ENCODE assay signal across 1 cellular context in the genomic region with DNA sequence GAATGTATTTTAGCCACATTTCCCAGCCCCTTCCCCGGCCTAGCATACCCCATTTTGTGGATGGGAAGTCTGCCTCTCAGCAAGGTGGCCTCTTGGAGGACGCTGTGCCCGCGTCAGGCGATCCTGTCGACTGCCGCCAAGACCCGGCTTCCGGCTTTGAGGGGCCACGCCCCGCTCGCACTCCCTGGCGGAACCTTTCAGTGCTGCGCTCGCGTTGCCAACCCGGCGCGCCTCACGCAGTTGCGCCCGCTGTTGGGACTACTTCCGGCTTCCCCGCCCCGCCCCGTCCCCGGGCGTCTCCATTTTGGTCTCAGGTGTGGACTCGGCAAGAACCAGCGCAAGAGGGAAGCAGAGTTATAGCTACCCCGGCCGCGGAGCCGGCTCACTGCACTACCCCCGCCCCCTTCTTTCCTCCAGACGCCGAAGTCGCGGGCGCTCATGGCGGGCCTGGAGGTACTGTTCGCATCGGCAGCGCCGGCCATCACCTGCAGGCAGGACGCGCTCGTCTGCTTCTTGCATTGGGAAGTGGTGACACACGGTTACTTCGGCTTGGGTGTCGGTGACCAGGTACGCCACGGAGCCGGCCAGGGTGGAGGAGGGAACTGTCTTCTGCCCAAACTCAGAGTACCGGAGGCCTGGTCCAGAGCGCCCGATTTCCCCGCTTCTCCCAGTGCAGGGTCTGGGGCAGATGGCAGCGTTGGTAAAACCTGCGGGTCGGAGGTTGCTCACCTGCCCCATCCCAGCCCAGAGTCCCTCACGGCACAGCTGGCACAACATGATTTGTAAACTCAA.
A peak's percentile ranks its signal among the peaks of the same experiment; 100 is the strongest.
TF ChIP-seq lines count a peak whose summit lies in the region.

A gene with protein sequence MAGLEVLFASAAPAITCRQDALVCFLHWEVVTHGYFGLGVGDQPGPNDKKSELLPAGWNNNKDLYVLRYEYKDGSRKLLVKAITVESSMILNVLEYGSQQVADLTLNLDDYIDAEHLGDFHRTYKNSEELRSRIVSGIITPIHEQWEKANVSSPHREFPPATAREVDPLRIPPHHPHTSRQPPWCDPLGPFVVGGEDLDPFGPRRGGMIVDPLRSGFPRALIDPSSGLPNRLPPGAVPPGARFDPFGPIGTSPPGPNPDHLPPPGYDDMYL (plus strand): TSS at position 267 of the 792 bp plus-strand sequence. CDS start 172 bp downstream, at position 439.

TF ChIP-seq in GM12878, 131 proteins besides CTCF, POLR2A, EP300 and RAD21 (continued from another document and continues in another):
- TF ChIP-seq, protein P1, sequence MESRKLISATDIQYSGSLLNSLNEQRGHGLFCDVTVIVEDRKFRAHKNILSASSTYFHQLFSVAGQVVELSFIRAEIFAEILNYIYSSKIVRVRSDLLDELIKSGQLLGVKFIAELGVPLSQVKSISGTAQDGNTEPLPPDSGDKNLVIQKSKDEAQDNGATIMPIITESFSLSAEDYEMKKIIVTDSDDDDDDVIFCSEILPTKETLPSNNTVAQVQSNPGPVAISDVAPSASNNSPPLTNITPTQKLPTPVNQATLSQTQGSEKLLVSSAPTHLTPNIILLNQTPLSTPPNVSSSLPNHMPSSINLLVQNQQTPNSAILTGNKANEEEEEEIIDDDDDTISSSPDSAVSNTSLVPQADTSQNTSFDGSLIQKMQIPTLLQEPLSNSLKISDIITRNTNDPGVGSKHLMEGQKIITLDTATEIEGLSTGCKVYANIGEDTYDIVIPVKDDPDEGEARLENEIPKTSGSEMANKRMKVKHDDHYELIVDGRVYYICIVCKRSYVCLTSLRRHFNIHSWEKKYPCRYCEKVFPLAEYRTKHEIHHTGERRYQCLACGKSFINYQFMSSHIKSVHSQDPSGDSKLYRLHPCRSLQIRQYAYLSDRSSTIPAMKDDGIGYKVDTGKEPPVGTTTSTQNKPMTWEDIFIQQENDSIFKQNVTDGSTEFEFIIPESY (IDR thresholded peaks at IDR 0.05): no peak
- TF ChIP-seq KDM1A (IDR thresholded peaks at IDR 0.05; ENCODE audit: borderline replicate concordance) (no peak), ZNF24 (IDR thresholded peaks at IDR 0.05) (peak; percentile 84), NFYA (IDR thresholded peaks at IDR 0.05; ENCODE audit: borderline replicate concordance, low read depth, low read length) (no peak), SP1 (IDR thresholded peaks at IDR 0.05; ENCODE audit: low read depth, low read length) (peak; percentile 92), BCL11A (IDR thresholded peaks at IDR 0.05; ENCODE audit: low read depth, low read length) (no peak), SREBF2 (IDR thresholded peaks at IDR 0.05; ENCODE audit: low read length) (0 out of 2 replicates have a peak, but pooled peaks have one; percentile 57), NR2C1 (IDR thresholded peaks at IDR 0.05) (peak; percentile 95), ETV6 (conservative IDR thresholded peaks at IDR 0.05 in 1 of 2, IDR thresholded peaks at IDR 0.05 in 1 of 2; ENCODE audit: borderline replicate concordance in 1 of 2, low read depth in 1 of 2) (peak in 1 of 2 experiments; percentile 49; a peak in 1 of 4 replicates), EGR1 (IDR thresholded peaks at IDR 0.05; ENCODE audit: borderline replicate concordance in 1 of 2, low read depth in 2 of 2, low read length in 2 of 2) (peak; percentile 50 to 68; a peak in 1 of 3 replicates), NR2C2 (IDR thresholded peaks at IDR 0.05; ENCODE audit: borderline replicate concordance, control insufficient read depth, insufficient read length, low read depth) (no peak), WRNIP1 (IDR thresholded peaks at IDR 0.05; ENCODE audit: borderline replicate concordance, low read depth, low read length) (0 out of 2 replicates have a peak, but pooled peaks have one; percentile 19), POLR2AphosphoS5 (IDR thresholded peaks at IDR 0.05; ENCODE audit: low read length) (peak; percentile 95), NFIC (IDR thresholded peaks at IDR 0.05; ENCODE audit: low read depth, low read length) (no peak), NRF1 (conservative IDR thresholded peaks at IDR 0.05; ENCODE audit: low read depth, low read length) (no peak), IKZF2 (IDR thresholded peaks at IDR 0.05) (peak in 1 of 2 experiments; percentile 64; a peak in 2 of 4 replicates), SMARCA5 (IDR thresholded peaks at IDR 0.05) (peak; percentile 93), SUPT20H (IDR thresholded peaks at IDR 0.05; ENCODE audit: borderline replicate concordance, control insufficient read depth, low read depth, low read length) (no peak), MEF2B (IDR thresholded peaks at IDR 0.05; ENCODE audit: partially characterized antibody, poor library complexity, severe bottlenecking) (no peak), RELA (IDR thresholded peaks at IDR 0.05; ENCODE audit: borderline replicate concordance, partially characterized antibody) (peak; percentile 92), PAX5 (IDR thresholded peaks at IDR 0.05; ENCODE audit: borderline replicate concordance, low read depth, low read length) (peak; percentile 28; the same call in 1 of the 2 replicates), EED (IDR thresholded peaks at IDR 0.05; ENCODE audit: low read depth) (no peak), CBX5 (IDR thresholded peaks at IDR 0.05; ENCODE audit: low read depth) (0 out of 2 replicates have a peak, but pooled peaks have one; percentile 43), CREM (IDR thresholded peaks at IDR 0.05; ENCODE audit: low read depth) (peak; percentile 86)
- TF ChIP-seq, protein P2, sequence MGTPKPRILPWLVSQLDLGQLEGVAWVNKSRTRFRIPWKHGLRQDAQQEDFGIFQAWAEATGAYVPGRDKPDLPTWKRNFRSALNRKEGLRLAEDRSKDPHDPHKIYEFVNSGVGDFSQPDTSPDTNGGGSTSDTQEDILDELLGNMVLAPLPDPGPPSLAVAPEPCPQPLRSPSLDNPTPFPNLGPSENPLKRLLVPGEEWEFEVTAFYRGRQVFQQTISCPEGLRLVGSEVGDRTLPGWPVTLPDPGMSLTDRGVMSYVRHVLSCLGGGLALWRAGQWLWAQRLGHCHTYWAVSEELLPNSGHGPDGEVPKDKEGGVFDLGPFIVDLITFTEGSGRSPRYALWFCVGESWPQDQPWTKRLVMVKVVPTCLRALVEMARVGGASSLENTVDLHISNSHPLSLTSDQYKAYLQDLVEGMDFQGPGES (IDR thresholded peaks at IDR 0.05): no peak; the same call in 1 of the 2 replicates
- TF ChIP-seq, protein P3, sequence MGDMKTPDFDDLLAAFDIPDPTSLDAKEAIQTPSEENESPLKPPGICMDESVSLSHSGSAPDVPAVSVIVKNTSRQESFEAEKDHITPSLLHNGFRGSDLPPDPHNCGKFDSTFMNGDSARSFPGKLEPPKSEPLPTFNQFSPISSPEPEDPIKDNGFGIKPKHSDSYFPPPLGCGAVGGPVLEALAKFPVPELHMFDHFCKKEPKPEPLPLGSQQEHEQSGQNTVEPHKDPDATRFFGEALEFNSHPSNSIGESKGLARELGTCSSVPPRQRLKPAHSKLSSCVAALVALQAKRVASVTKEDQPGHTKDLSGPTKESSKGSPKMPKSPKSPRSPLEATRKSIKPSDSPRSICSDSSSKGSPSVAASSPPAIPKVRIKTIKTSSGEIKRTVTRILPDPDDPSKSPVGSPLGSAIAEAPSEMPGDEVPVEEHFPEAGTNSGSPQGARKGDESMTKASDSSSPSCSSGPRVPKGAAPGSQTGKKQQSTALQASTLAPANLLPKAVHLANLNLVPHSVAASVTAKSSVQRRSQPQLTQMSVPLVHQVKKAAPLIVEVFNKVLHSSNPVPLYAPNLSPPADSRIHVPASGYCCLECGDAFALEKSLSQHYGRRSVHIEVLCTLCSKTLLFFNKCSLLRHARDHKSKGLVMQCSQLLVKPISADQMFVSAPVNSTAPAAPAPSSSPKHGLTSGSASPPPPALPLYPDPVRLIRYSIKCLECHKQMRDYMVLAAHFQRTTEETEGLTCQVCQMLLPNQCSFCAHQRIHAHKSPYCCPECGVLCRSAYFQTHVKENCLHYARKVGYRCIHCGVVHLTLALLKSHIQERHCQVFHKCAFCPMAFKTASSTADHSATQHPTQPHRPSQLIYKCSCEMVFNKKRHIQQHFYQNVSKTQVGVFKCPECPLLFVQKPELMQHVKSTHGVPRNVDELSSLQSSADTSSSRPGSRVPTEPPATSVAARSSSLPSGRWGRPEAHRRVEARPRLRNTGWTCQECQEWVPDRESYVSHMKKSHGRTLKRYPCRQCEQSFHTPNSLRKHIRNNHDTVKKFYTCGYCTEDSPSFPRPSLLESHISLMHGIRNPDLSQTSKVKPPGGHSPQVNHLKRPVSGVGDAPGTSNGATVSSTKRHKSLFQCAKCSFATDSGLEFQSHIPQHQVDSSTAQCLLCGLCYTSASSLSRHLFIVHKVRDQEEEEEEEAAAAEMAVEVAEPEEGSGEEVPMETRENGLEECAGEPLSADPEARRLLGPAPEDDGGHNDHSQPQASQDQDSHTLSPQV (IDR thresholded peaks at IDR 0.05): peak; percentile 89
- TF ChIP-seq, protein P4, sequence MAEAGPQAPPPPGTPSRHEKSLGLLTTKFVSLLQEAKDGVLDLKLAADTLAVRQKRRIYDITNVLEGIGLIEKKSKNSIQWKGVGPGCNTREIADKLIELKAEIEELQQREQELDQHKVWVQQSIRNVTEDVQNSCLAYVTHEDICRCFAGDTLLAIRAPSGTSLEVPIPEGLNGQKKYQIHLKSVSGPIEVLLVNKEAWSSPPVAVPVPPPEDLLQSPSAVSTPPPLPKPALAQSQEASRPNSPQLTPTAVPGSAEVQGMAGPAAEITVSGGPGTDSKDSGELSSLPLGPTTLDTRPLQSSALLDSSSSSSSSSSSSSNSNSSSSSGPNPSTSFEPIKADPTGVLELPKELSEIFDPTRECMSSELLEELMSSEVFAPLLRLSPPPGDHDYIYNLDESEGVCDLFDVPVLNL (IDR thresholded peaks at IDR 0.05; ENCODE audit: low read depth, low read length): 0 out of 2 replicates have a peak, but pooled peaks have one; percentile 43
- TF ChIP-seq, protein P5, sequence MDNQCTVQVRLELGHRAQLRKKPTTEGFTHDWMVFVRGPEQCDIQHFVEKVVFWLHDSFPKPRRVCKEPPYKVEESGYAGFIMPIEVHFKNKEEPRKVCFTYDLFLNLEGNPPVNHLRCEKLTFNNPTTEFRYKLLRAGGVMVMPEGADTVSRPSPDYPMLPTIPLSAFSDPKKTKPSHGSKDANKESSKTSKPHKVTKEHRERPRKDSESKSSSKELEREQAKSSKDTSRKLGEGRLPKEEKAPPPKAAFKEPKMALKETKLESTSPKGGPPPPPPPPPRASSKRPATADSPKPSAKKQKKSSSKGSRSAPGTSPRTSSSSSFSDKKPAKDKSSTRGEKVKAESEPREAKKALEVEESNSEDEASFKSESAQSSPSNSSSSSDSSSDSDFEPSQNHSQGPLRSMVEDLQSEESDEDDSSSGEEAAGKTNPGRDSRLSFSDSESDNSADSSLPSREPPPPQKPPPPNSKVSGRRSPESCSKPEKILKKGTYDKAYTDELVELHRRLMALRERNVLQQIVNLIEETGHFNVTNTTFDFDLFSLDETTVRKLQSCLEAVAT (IDR thresholded peaks at IDR 0.05): 0 out of 2 replicates have a peak, but pooled peaks have one; percentile 34
- TF ChIP-seq, protein P6, sequence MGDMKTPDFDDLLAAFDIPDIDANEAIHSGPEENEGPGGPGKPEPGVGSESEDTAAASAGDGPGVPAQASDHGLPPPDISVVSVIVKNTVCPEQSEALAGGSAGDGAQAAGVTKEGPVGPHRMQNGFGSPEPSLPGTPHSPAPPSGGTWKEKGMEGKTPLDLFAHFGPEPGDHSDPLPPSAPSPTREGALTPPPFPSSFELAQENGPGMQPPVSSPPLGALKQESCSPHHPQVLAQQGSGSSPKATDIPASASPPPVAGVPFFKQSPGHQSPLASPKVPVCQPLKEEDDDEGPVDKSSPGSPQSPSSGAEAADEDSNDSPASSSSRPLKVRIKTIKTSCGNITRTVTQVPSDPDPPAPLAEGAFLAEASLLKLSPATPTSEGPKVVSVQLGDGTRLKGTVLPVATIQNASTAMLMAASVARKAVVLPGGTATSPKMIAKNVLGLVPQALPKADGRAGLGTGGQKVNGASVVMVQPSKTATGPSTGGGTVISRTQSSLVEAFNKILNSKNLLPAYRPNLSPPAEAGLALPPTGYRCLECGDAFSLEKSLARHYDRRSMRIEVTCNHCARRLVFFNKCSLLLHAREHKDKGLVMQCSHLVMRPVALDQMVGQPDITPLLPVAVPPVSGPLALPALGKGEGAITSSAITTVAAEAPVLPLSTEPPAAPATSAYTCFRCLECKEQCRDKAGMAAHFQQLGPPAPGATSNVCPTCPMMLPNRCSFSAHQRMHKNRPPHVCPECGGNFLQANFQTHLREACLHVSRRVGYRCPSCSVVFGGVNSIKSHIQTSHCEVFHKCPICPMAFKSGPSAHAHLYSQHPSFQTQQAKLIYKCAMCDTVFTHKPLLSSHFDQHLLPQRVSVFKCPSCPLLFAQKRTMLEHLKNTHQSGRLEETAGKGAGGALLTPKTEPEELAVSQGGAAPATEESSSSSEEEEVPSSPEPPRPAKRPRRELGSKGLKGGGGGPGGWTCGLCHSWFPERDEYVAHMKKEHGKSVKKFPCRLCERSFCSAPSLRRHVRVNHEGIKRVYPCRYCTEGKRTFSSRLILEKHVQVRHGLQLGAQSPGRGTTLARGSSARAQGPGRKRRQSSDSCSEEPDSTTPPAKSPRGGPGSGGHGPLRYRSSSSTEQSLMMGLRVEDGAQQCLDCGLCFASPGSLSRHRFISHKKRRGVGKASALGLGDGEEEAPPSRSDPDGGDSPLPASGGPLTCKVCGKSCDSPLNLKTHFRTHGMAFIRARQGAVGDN (IDR thresholded peaks at IDR 0.05): peak; percentile 82; the same call in 1 of the 2 replicates
- TF ChIP-seq, protein P7, sequence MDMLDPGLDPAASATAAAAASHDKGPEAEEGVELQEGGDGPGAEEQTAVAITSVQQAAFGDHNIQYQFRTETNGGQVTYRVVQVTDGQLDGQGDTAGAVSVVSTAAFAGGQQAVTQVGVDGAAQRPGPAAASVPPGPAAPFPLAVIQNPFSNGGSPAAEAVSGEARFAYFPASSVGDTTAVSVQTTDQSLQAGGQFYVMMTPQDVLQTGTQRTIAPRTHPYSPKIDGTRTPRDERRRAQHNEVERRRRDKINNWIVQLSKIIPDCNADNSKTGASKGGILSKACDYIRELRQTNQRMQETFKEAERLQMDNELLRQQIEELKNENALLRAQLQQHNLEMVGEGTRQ (IDR thresholded peaks at IDR 0.05; ENCODE audit: borderline replicate concordance, low read depth, low read length): no peak
- TF ChIP-seq, protein P8, sequence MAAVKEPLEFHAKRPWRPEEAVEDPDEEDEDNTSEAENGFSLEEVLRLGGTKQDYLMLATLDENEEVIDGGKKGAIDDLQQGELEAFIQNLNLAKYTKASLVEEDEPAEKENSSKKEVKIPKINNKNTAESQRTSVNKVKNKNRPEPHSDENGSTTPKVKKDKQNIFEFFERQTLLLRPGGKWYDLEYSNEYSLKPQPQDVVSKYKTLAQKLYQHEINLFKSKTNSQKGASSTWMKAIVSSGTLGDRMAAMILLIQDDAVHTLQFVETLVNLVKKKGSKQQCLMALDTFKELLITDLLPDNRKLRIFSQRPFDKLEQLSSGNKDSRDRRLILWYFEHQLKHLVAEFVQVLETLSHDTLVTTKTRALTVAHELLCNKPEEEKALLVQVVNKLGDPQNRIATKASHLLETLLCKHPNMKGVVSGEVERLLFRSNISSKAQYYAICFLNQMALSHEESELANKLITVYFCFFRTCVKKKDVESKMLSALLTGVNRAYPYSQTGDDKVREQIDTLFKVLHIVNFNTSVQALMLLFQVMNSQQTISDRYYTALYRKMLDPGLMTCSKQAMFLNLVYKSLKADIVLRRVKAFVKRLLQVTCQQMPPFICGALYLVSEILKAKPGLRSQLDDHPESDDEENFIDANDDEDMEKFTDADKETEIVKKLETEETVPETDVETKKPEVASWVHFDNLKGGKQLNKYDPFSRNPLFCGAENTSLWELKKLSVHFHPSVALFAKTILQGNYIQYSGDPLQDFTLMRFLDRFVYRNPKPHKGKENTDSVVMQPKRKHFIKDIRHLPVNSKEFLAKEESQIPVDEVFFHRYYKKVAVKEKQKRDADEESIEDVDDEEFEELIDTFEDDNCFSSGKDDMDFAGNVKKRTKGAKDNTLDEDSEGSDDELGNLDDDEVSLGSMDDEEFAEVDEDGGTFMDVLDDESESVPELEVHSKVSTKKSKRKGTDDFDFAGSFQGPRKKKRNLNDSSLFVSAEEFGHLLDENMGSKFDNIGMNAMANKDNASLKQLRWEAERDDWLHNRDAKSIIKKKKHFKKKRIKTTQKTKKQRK (IDR thresholded peaks at IDR 0.05; ENCODE audit: low read depth, low read length): no peak; the same call in 1 of the 2 replicates
